10 cellular contexts compared by ENCODE assay signal in genomic region chr2:79040967-79041582, GRCh38. TPM values are rescaled to one million over a fixed set of nuclear protein-coding genes. Genes with fewer than 3 reads are reported as not detected.
DNase-seq lines count a peak whose midpoint lies in the region; ATAC-seq, FAIRE-seq and TF ChIP-seq lines count a peak whose summit lies in the region.
"Had no signal": no experiment of that assay in that cellular context is flagged by ENCODE, and none has a peak within 500 bp of the region (broad histone marks: within the 10 kb centered on the region; RNA-seq: fewer than 3 reads in every experiment).

No MANE protein-coding gene starts in this region.

- no peaks in the 10 kb centered on the region for H3K36me3 ChIP-seq in GM23248 (ENCODE audit: low read depth)
- H3K36me3 ChIP-seq in PC-9 (ENCODE audit: low read depth) = no peaks in the 10 kb centered on the region
- H3K36me3 ChIP-seq: uterus had no signal

- H3K79me2 ChIP-seq in GM23248 (ENCODE audit: insufficient read depth) (no peaks in the 10 kb centered on the region), PC-9 (ENCODE audit: low read depth) (no peaks in the 10 kb centered on the region)

- in situ Hi-C loops in GM23248 (cut with MboI) = no loop called here

- no peaks in the 10 kb centered on the region for H3K27me3 ChIP-seq in GM23248 (replicated peaks; ENCODE audit: insufficient read depth)
- no peaks in the 10 kb centered on the region for H3K27me3 ChIP-seq in PC-9 (ENCODE audit: insufficient read depth, low read depth)
- H3K27me3 ChIP-seq: uterus had no signal

- H3K4me1 ChIP-seq in GM23248 (ENCODE audit: insufficient read depth) (no peaks in the 10 kb centered on the region), PC-9 (replicated peaks; ENCODE audit: insufficient read depth) (no peaks in the 10 kb centered on the region)
- H3K4me1 ChIP-seq: uterus had no signal

- ATAC-seq in GM19023 (IDR thresholded peaks at IDR 0.05; ENCODE audit: unreplicated experiment) = no peak

- H4K20me1 ChIP-seq in GM23248 (ENCODE audit: insufficient read depth) (no peaks in the 10 kb centered on the region), PC-9 (ENCODE audit: insufficient read depth) (no peaks in the 10 kb centered on the region)

- H3K4me2 ChIP-seq in GM23248 (ENCODE audit: unreplicated experiment) = no peak overlapping the region
- no peak overlapping the region for H3K4me2 ChIP-seq in PC-9

- H3K9me2 ChIP-seq in GM23248 (ENCODE audit: insufficient read depth) (no peaks in the 10 kb centered on the region), PC-9 (ENCODE audit: insufficient read depth) (no peaks in the 10 kb centered on the region)

- DNase-seq in GM23248 (peak; percentile 1), PC-9 (no peak), iPS-NIHi11 (ENCODE audit: low spot score) (peak; percentile 38), NOMO-1 (lab: John Stamatoyannopoulos, UW; ENCODE audit: unreplicated experiment in 2 of 2) (no peak), GM12891 (ENCODE audit: insufficient read length, low spot score) (no peak)
- DNase-seq in activated CD4-positive, CD25-positive, alpha-beta regulatory T cell treated with anti-CD3 and anti-CD28 coated beads, Interleukin-2, amount 50 U/mL, for 72 hours = no peak
- DNase-seq: T1000, uterus had no signal

- POLR2A ChIA-PET in PC-9 (lab: Charles Lee; ENCODE audit: unreplicated experiment) = no interaction called here

- intact Hi-C loops in PC-9 (cut with micrococcal nuclease; ENCODE audit: unreplicated experiment) = loop anchor here (2.0 kb wide), 1 partner anchor 178 kb away; no protein-coding TSS in a partner anchor

- H3K4me3 ChIP-seq in GM23248 = no peak overlapping the region
- H3K4me3 ChIP-seq in PC-9 = no peak overlapping the region
- H3K4me3 ChIP-seq: uterus had no signal

- no TSS peak for BruUV-seq in PC-9 (replicated peaks; lab: Mats Ljungman, UMichigan)

- H2AFZ ChIP-seq in GM23248 = no peak overlapping the region
- no peak overlapping the region for H2AFZ ChIP-seq in PC-9

- TF ChIP-seq CTCF in 22Rv1 (IDR thresholded peaks at IDR 0.05) (peak; percentile 82), PC-9 (conservative IDR thresholded peaks at IDR 0.05) (peak; percentile 60)

- H3K9ac ChIP-seq in GM23248 = no peak overlapping the region

- WGBS in GM23248 (ENCODE audit: low coverage in 1 of 2, low lambda C conversion rate in 2 of 2, missing lambda C conversion rate in 2 of 2), 2 experiments = 6 to 7% methylated on average over 4 of the region's 4 CpGs

- H3K27ac ChIP-seq in 22Rv1 (no peak overlapping the region), GM23248 (no peak overlapping the region), PC-9 (no peak overlapping the region)
- H3K27ac ChIP-seq: uterus had no signal

- no peaks in the 10 kb centered on the region for H3K9me3 ChIP-seq in GM23248 (ENCODE audit: low read depth)
- no peaks in the 10 kb centered on the region for H3K9me3 ChIP-seq in PC-9 (ENCODE audit: insufficient read depth, low read depth)
- H3K9me3 ChIP-seq: uterus had no signal

- CTCF ChIA-PET in PC-9 (lab: Charles Lee) = no interaction called here

- TF ChIP-seq POLR2A in GM12891 (IDR thresholded peaks at IDR 0.05; ENCODE audit: low read depth, low read length) = no peak

- H3F3A ChIP-seq in GM23248 (ENCODE audit: insufficient read depth) = no peaks in the 10 kb centered on the region
- no peaks in the 10 kb centered on the region for H3F3A ChIP-seq in PC-9 (ENCODE audit: insufficient read depth, low read depth)

- no peak for FAIRE-seq in GM12891 (lab: Jason Lieb, UNC)

TF ChIP-seq in GM12891, 5 proteins besides CTCF, POLR2A, EP300 and RAD21:
- TF ChIP-seq POU2F2 (IDR thresholded peaks at IDR 0.05; ENCODE audit: low read depth, low read length) (no peak), POLR2AphosphoS5 (IDR thresholded peaks at IDR 0.05; ENCODE audit: low read depth, low read length) (no peak), TAF1 (IDR thresholded peaks at IDR 0.05; ENCODE audit: low read depth, low read length) (no peak), SPI1 (IDR thresholded peaks at IDR 0.05; ENCODE audit: low read depth, low read length) (no peak), PAX5 (IDR thresholded peaks at IDR 0.05; ENCODE audit: insufficient read depth, low read length, severe bottlenecking) (no peak)
TF ChIP-seq in GM12891: peak in this region for 0.

RNA-seq across cellular contexts. Expression of gene REG3G, which starts 15.6 kb away (rescaled TPM):
- not detected in 2 replicates for total RNA-seq in GM23248 (2014; rRNA removed; shearing (Covaris generic))
- polyA plus RNA-seq in GM23248 (2016; fragmentation: Nextera tagmentation; extraction: Ambion mirVana) = not detected in 2 replicates
- not detected in 2 replicates for total RNA-seq in PC-9 (2021)
- not detected for polyA plus RNA-seq in GM12891 (2012; ENCODE audit: low read depth, missing spikeins)

RNA-seq across cellular contexts. Expression of gene REG1B, which starts 46.7 kb away (rescaled TPM):
- total RNA-seq in GM23248 (2014; rRNA removed; shearing (Covaris generic)) = not detected in 2 replicates
- polyA plus RNA-seq in GM23248 (2016; fragmentation: Nextera tagmentation; extraction: Ambion mirVana) = not detected in 2 replicates
- total RNA-seq in PC-9 (2021) = not detected in 2 replicates
- polyA plus RNA-seq in GM12891 (2012; ENCODE audit: low read depth, missing spikeins) = not detected
- total RNA-seq: uterus had no signal

Comparison
In these comparisons a context has a peak if more than half of its experiments do, and no peak if none do; other contexts are left out.
1. DNase-seq: peak in GM23248 (single experiment) and iPS-NIHi11 (single experiment); none in PC-9 (0 of 2), NOMO-1 (0 of 2), GM12891 (single experiment) and activated CD4-positive, CD25-positive, alpha-beta regulatory T cell treated with anti-CD3 and anti-CD28 coated beads, Interleukin-2, amount 50 U/mL, for 72 hours (single experiment).